ENCODE assay signal across 27 cellular contexts in genomic region chr3:45739944-45740343, GRCh38. TPM values are rescaled to one million over a fixed set of nuclear protein-coding genes. Genes with fewer than 3 reads are reported as not detected.
A peak's percentile ranks its signal among the peaks of the same experiment; 100 is the strongest.
DNase-seq lines count a peak whose midpoint lies in the region; ATAC-seq and TF ChIP-seq lines count a peak whose summit lies in the region.
"Had no signal": no experiment of that assay in that cellular context is flagged by ENCODE, and none has a peak within 500 bp of the region (broad histone marks: within the 10 kb centered on the region; RNA-seq: fewer than 3 reads in every experiment).

No MANE protein-coding gene starts in this region.

- no peaks in the 10 kb centered on the region for H3K9me3 ChIP-seq in iPS-18a (ENCODE audit: control insufficient read depth, low read depth, low read length)
- H3K9me3 ChIP-seq in lower lobe of right lung, result no peaks in the 10 kb centered on the region
- H3K9me3 ChIP-seq in mucosa of descending colon, result no peaks in the 10 kb centered on the region
- H3K9me3 ChIP-seq: BLaER1 treated with 17β-estradiol and CSF1 and Interleukin-3, amounts not matched to agents 10 nM and 100 nM; heart left ventricle; left lung; thoracic aorta; uterus had no signal

- H3K9me3 Mint-ChIP-seq in stimulated activated naive CD8-positive, alpha-beta T cell treated with anti-CD3 and anti-CD28 coated beads, Interleukin-15, Interleukin-2, amounts not matched to agents 100 ng/mL and 50 ng/mL, for 24 hours, result no peaks in the 10 kb centered on the region
- no peaks in the 10 kb centered on the region for H3K9me3 Mint-ChIP-seq in stimulated activated naive CD8-positive, alpha-beta T cell treated with anti-CD3 and anti-CD28 coated beads, Interleukin-15, amount 100 ng/mL, for 72 hours
- no peaks in the 10 kb centered on the region for H3K9me3 Mint-ChIP-seq in WTC11
- H3K9me3 Mint-ChIP-seq: activated naive CD4-positive, alpha-beta T cell treated with anti-CD3 and anti-CD28 coated beads, Interleukin-2, amount 10 ng/mL, durations not matched to agents 7 days and 5 days; nephron progenitor cell had no signal

- peaks cover 43% of the 10 kb centered on the region for H3K4me1 Mint-ChIP-seq in stimulated activated naive CD8-positive, alpha-beta T cell treated with anti-CD3 and anti-CD28 coated beads, Interleukin-15, Interleukin-2, amounts not matched to agents 100 ng/mL and 50 ng/mL, for 24 hours (ENCODE audit: low read depth)
- H3K4me1 Mint-ChIP-seq in stimulated activated naive CD8-positive, alpha-beta T cell treated with anti-CD3 and anti-CD28 coated beads, Interleukin-15, amount 100 ng/mL, for 72 hours, result peaks cover 34% of the 10 kb centered on the region
- peaks cover 56% of the 10 kb centered on the region for H3K4me1 Mint-ChIP-seq in WTC11
- H3K4me1 Mint-ChIP-seq: nephron progenitor cell had no signal

- H3K27me3 Mint-ChIP-seq in stimulated activated naive CD8-positive, alpha-beta T cell treated with anti-CD3 and anti-CD28 coated beads, Interleukin-15, Interleukin-2, amounts not matched to agents 100 ng/mL and 50 ng/mL, for 24 hours, result no peaks in the 10 kb centered on the region
- no peaks in the 10 kb centered on the region for H3K27me3 Mint-ChIP-seq in stimulated activated naive CD8-positive, alpha-beta T cell treated with anti-CD3 and anti-CD28 coated beads, Interleukin-15, amount 100 ng/mL, for 72 hours
- H3K27me3 Mint-ChIP-seq in WTC11 (ENCODE audit: low read depth), result no peaks in the 10 kb centered on the region
- H3K27me3 Mint-ChIP-seq: activated naive CD4-positive, alpha-beta T cell treated with anti-CD3 and anti-CD28 coated beads, Interleukin-2, amount 10 ng/mL, durations not matched to agents 7 days and 5 days had no signal

- intact Hi-C loops in lower lobe of right lung (cut with DNase I), result no loop called here
- intact Hi-C loops in mucosa of descending colon (cut with DNase I, micrococcal nuclease), result no loop called here

- H3K27ac Mint-ChIP-seq in stimulated activated naive CD8-positive, alpha-beta T cell treated with anti-CD3 and anti-CD28 coated beads, Interleukin-15, Interleukin-2, amounts not matched to agents 100 ng/mL and 50 ng/mL, for 24 hours, result peak overlapping the region; percentile 5
- peak overlapping the region in 1 of 2 donors; percentile 67 for H3K27ac Mint-ChIP-seq in stimulated activated naive CD8-positive, alpha-beta T cell treated with anti-CD3 and anti-CD28 coated beads, Interleukin-15, amount 100 ng/mL, for 72 hours
- peak overlapping the region; percentile 91 for H3K27ac Mint-ChIP-seq in WTC11
- H3K27ac Mint-ChIP-seq: activated naive CD4-positive, alpha-beta T cell treated with anti-CD3 and anti-CD28 coated beads, Interleukin-2, amount 10 ng/mL, durations not matched to agents 7 days and 5 days; nephron progenitor cell had no signal

- ATAC-seq in stimulated activated naive CD8-positive, alpha-beta T cell treated with anti-CD3 and anti-CD28 coated beads, Interleukin-15, amount 100 ng/mL, for 72 hours, result no peak
- ATAC-seq in WTC11 (peak; percentile 54), lower lobe of right lung (no peak), mucosa of descending colon (no peak), HG03045 (IDR thresholded peaks at IDR 0.05; ENCODE audit: unreplicated experiment) (no peak)
- ATAC-seq: activated CD4-positive, CD25-positive, alpha-beta regulatory T cell treated with anti-CD3 and anti-CD28 coated beads, Interleukin-2, amount 50 U/mL, for 24 hours; heart left ventricle; left lung; PC-3; right cardiac atrium had no signal

- no peak overlapping the region for H3K9ac ChIP-seq in iPS-18a (ENCODE audit: low read length)
- H3K9ac ChIP-seq: BLaER1 treated with 17β-estradiol and CSF1 and Interleukin-3, amounts not matched to agents 10 nM and 100 nM; parathyroid adenoma had no signal

- H3K27me3 ChIP-seq in iPS-18a (ENCODE audit: control insufficient read depth, insufficient read depth, low read length) (no peaks in the 10 kb centered on the region), lower lobe of right lung (ENCODE audit: low read depth) (no peaks in the 10 kb centered on the region)
- H3K27me3 ChIP-seq: BLaER1 treated with 17β-estradiol and CSF1 and Interleukin-3, amounts not matched to agents 10 nM and 100 nM; heart left ventricle; left lung; uterus had no signal

- DNase-seq in stimulated activated naive CD8-positive, alpha-beta T cell treated with anti-CD3 and anti-CD28 coated beads, Interleukin-15, amount 100 ng/mL, for 72 hours, result no peak
- DNase-seq in WTC11 (ENCODE audit: low spot score) (no peak), lower lobe of right lung (no peak), NCI-H2029 treated with DMSO at 0.1 percent for 48 hours (lab: John Stamatoyannopoulos, UW) (no peak), mucosa of descending colon (no peak)
- DNase-seq: activated naive CD4-positive, alpha-beta T cell treated with anti-CD3 and anti-CD28 coated beads, Interleukin-2, amount 10 ng/mL, durations not matched to agents 7 days and 5 days; GOT3; heart left ventricle; left lung; NCI-H1417 treated with DMSO at 0.1 percent for 48 hours; NCI-H2107; NCI-H446 treated with DMSO at 0.1 percent for 48 hours; nephron progenitor cell; PC-3; right cardiac atrium; SHP77; stimulated activated CD4-positive, alpha-beta T cell treated with anti-CD3 and anti-CD28 coated beads, Interleukin-4, amount 100 ng/mL, for 1 hour; stimulated activated naive CD4-positive, alpha-beta T cell; uterus had no signal

- peaks cover 78% of the 10 kb centered on the region for H3K36me3 Mint-ChIP-seq in stimulated activated naive CD8-positive, alpha-beta T cell treated with anti-CD3 and anti-CD28 coated beads, Interleukin-15, Interleukin-2, amounts not matched to agents 100 ng/mL and 50 ng/mL, for 24 hours (ENCODE audit: low read depth)
- H3K36me3 Mint-ChIP-seq in WTC11, result peaks cover 78% of the 10 kb centered on the region

- H3K36me3 ChIP-seq in iPS-18a (ENCODE audit: control insufficient read depth, low read depth, low read length) (peaks cover 64% of the 10 kb centered on the region), lower lobe of right lung (peaks cover 100% of the 10 kb centered on the region), mucosa of descending colon (ENCODE audit: low read depth) (peaks cover 7% of the 10 kb centered on the region)
- H3K36me3 ChIP-seq: uterus had no signal

- H3K27ac ChIP-seq in iPS-18a (ENCODE audit: low read length), result peak overlapping the region; percentile 69
- no peak overlapping the region for H3K27ac ChIP-seq in lower lobe of right lung
- H3K27ac ChIP-seq: BLaER1 treated with 17β-estradiol and CSF1 and Interleukin-3, amounts not matched to agents 10 nM and 100 nM; epithelial cell of prostate; heart left ventricle; left lung; parathyroid adenoma; thoracic aorta; uterus had no signal

- POLR2A ChIA-PET in WTC11 (lab: Charles Lee), result no interaction called here

- H3K4me3 ChIP-seq in iPS-18a (ENCODE audit: low read length) (no peak overlapping the region), lower lobe of right lung (no peak overlapping the region), mucosa of descending colon (no peak overlapping the region)
- H3K4me3 ChIP-seq: BLaER1 treated with 17β-estradiol and CSF1 and Interleukin-3, amounts not matched to agents 10 nM and 100 nM; heart left ventricle; left lung; thoracic aorta; uterus had no signal

- H3K4me3 Mint-ChIP-seq in stimulated activated naive CD8-positive, alpha-beta T cell treated with anti-CD3 and anti-CD28 coated beads, Interleukin-15, Interleukin-2, amounts not matched to agents 100 ng/mL and 50 ng/mL, for 24 hours, result no peak overlapping the region
- no peak overlapping the region for H3K4me3 Mint-ChIP-seq in stimulated activated naive CD8-positive, alpha-beta T cell treated with anti-CD3 and anti-CD28 coated beads, Interleukin-15, amount 100 ng/mL, for 72 hours
- H3K4me3 Mint-ChIP-seq in WTC11, result peak overlapping the region; percentile 1
- H3K4me3 Mint-ChIP-seq: activated naive CD4-positive, alpha-beta T cell treated with anti-CD3 and anti-CD28 coated beads, Interleukin-2, amount 10 ng/mL, durations not matched to agents 7 days and 5 days; nephron progenitor cell had no signal

- H3K4me1 ChIP-seq in iPS-18a (ENCODE audit: control insufficient read depth, low read depth, low read length), result peaks cover 33% of the 10 kb centered on the region
- no peaks in the 10 kb centered on the region for H3K4me1 ChIP-seq in lower lobe of right lung
- no peaks in the 10 kb centered on the region for H3K4me1 ChIP-seq in mucosa of descending colon (ENCODE audit: low read depth)
- H3K4me1 ChIP-seq: parathyroid adenoma, uterus had no signal

- TF ChIP-seq CTCF in WTC11 (IDR thresholded peaks at IDR 0.05), result no peak
- no peak for TF ChIP-seq CTCF in lower lobe of right lung (IDR thresholded peaks at IDR 0.05)
- TF ChIP-seq CTCF in mucosa of descending colon (IDR thresholded peaks at IDR 0.05), result no peak

- CTCF ChIA-PET in WTC11 (lab: Charles Lee), result no interaction called here

TF ChIP-seq in WTC11, 78 proteins besides CTCF, POLR2A, EP300 and RAD21 (continues in another document):
- TF ChIP-seq, protein P1, sequence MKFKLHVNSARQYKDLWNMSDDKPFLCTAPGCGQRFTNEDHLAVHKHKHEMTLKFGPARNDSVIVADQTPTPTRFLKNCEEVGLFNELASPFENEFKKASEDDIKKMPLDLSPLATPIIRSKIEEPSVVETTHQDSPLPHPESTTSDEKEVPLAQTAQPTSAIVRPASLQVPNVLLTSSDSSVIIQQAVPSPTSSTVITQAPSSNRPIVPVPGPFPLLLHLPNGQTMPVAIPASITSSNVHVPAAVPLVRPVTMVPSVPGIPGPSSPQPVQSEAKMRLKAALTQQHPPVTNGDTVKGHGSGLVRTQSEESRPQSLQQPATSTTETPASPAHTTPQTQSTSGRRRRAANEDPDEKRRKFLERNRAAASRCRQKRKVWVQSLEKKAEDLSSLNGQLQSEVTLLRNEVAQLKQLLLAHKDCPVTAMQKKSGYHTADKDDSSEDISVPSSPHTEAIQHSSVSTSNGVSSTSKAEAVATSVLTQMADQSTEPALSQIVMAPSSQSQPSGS (CRISPR knock-in tag; IDR thresholded peaks at IDR 0.05; ENCODE audit: borderline replicate concordance, low read depth), result no peak
- TF ChIP-seq FOXJ3 (CRISPR knock-in tag; IDR thresholded peaks at IDR 0.05; ENCODE audit: borderline replicate concordance), result no peak

RNA-seq across cellular contexts. Expression of gene SACM1L, which starts 50.7 kb away (rescaled TPM):
- total RNA-seq in WTC11 (2021), result 79.0 to 80.3 TPM (median 79.6 TPM) in 3 replicates
- total RNA-seq in lower lobe of right lung, result 80.5 TPM
- total RNA-seq in mucosa of descending colon, result 10 to 100 TPM; 54.1 to 62.6 (median 57.2) TPM

RNA-seq across cellular contexts. Expression of gene SLC6A20, which starts 56.4 kb away (rescaled TPM):
- total RNA-seq in WTC11 (2021) (0.16 to 0.27 TPM (median 0.26 TPM) in 3 replicates), lower lobe of right lung (4.2 TPM), mucosa of descending colon (1 to 10 TPM in 2 of 3 donors, under 1 TPM in 1; 0.29 to 2.4 (median 1.2) TPM)
- total RNA-seq: PC-3, right cardiac atrium had no signal
